In genomic region chr18:80253871-80254492, GRCh38 we compare ENCODE assay signal across 1 cellular context.
TF ChIP-seq lines count a peak whose summit lies in the region.

No MANE protein-coding gene starts in this region.

TF ChIP-seq in GM12878, 131 proteins besides CTCF, POLR2A, EP300 and RAD21:
- TF ChIP-seq POLR2AphosphoS2 (IDR thresholded peaks at IDR 0.05; ENCODE audit: low read depth, low read length) (no peak), NR2C2 (IDR thresholded peaks at IDR 0.05; ENCODE audit: borderline replicate concordance, control insufficient read depth, insufficient read length, low read depth) (no peak), SIN3A (IDR thresholded peaks at IDR 0.05; ENCODE audit: low read depth, low read length) (no peak), KAT2A (conservative IDR thresholded peaks at IDR 0.05; ENCODE audit: control insufficient read depth, low read depth, low read length) (no peak), MEF2A (IDR thresholded peaks at IDR 0.05; ENCODE audit: insufficient read depth, low read depth, low read length) (no peak), JUNB (IDR thresholded peaks at IDR 0.05) (no peak), JUND (IDR thresholded peaks at IDR 0.05; ENCODE audit: low read depth, low read length) (no peak), IRF4 (IDR thresholded peaks at IDR 0.05; ENCODE audit: low read depth, low read length) (no peak), EED (IDR thresholded peaks at IDR 0.05; ENCODE audit: low read depth) (no peak), ZBTB11 (CRISPR knock-in tag; IDR thresholded peaks at IDR 0.05) (no peak)
- TF ChIP-seq, protein P1, sequence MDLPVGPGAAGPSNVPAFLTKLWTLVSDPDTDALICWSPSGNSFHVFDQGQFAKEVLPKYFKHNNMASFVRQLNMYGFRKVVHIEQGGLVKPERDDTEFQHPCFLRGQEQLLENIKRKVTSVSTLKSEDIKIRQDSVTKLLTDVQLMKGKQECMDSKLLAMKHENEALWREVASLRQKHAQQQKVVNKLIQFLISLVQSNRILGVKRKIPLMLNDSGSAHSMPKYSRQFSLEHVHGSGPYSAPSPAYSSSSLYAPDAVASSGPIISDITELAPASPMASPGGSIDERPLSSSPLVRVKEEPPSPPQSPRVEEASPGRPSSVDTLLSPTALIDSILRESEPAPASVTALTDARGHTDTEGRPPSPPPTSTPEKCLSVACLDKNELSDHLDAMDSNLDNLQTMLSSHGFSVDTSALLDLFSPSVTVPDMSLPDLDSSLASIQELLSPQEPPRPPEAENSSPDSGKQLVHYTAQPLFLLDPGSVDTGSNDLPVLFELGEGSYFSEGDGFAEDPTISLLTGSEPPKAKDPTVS (IDR thresholded peaks at IDR 0.05; ENCODE audit: low read depth, low read length), result no peak
- TF ChIP-seq, protein P2, sequence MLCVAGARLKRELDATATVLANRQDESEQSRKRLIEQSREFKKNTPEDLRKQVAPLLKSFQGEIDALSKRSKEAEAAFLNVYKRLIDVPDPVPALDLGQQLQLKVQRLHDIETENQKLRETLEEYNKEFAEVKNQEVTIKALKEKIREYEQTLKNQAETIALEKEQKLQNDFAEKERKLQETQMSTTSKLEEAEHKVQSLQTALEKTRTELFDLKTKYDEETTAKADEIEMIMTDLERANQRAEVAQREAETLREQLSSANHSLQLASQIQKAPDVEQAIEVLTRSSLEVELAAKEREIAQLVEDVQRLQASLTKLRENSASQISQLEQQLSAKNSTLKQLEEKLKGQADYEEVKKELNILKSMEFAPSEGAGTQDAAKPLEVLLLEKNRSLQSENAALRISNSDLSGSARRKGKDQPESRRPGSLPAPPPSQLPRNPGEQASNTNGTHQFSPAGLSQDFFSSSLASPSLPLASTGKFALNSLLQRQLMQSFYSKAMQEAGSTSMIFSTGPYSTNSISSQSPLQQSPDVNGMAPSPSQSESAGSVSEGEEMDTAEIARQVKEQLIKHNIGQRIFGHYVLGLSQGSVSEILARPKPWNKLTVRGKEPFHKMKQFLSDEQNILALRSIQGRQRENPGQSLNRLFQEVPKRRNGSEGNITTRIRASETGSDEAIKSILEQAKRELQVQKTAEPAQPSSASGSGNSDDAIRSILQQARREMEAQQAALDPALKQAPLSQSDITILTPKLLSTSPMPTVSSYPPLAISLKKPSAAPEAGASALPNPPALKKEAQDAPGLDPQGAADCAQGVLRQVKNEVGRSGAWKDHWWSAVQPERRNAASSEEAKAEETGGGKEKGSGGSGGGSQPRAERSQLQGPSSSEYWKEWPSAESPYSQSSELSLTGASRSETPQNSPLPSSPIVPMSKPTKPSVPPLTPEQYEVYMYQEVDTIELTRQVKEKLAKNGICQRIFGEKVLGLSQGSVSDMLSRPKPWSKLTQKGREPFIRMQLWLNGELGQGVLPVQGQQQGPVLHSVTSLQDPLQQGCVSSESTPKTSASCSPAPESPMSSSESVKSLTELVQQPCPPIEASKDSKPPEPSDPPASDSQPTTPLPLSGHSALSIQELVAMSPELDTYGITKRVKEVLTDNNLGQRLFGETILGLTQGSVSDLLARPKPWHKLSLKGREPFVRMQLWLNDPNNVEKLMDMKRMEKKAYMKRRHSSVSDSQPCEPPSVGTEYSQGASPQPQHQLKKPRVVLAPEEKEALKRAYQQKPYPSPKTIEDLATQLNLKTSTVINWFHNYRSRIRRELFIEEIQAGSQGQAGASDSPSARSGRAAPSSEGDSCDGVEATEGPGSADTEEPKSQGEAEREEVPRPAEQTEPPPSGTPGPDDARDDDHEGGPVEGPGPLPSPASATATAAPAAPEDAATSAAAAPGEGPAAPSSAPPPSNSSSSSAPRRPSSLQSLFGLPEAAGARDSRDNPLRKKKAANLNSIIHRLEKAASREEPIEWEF (IDR thresholded peaks at IDR 0.05; ENCODE audit: insufficient replicate concordance, low read depth, low read length), result no peak
